Comparison of ENCODE assay signal across 14 cellular contexts in genomic region chrX:47484885-47485284, GRCh38. TPM values are rescaled to one million over a fixed set of nuclear protein-coding genes. Genes with fewer than 3 reads are reported as not detected.
DNase-seq lines count a peak whose midpoint lies in the region; ATAC-seq and TF ChIP-seq lines count a peak whose summit lies in the region.
"Had no signal": no experiment of that assay in that cellular context is flagged by ENCODE, and none has a peak within 500 bp of the region (broad histone marks: within the 10 kb centered on the region; RNA-seq: fewer than 3 reads in every experiment).

No MANE protein-coding gene starts in this region.

- WGBS in psoas muscle, 3 donors = 49 to 65% (median 60%) methylated on average over 2 of the region's 2 CpGs

- peak overlapping the region; percentile 80 for H3K4me3 ChIP-seq in psoas muscle

- H3K27ac Mint-ChIP-seq in T-helper 2 cell treated with Interferon-gamma antibody and Interleukin-4, amounts not matched to agents 5 μg/mL and 100 μg/mL, for 36 hours = peak overlapping the region; percentile 20

- H3K27me3 ChIP-seq in psoas muscle (ENCODE audit: insufficient read depth in 3 of 3, low read length in 2 of 3) = no peaks in the 10 kb centered on the region

- peak overlapping the region; percentile 97 for H3K27ac ChIP-seq in psoas muscle

- intact Hi-C loops in psoas muscle (cut with DNase I) = no loop called here

- ATAC-seq in psoas muscle = no peak
- no peak for ATAC-seq in HG02759 (IDR thresholded peaks at IDR 0.05; ENCODE audit: unreplicated experiment)
- ATAC-seq in HG03175 (IDR thresholded peaks at IDR 0.05; ENCODE audit: unreplicated experiment) = no peak
- ATAC-seq: natural killer cell treated with Interleukin-12 subunit alpha and Interleukin-12 subunit beta and Interleukin-15 and Interleukin-18, amount 100 ng/mL, for 72 hours; T-cell had no signal

- peaks cover 29% of the 10 kb centered on the region for H3K4me1 Mint-ChIP-seq in T-helper 2 cell treated with Interferon-gamma antibody and Interleukin-4, amounts not matched to agents 5 μg/mL and 100 μg/mL, for 36 hours (ENCODE audit: low read depth)

- TF ChIP-seq CTCF in psoas muscle (IDR thresholded peaks at IDR 0.05) = no peak

- no peak for DNase-seq in T-helper 2 cell treated with Interferon-gamma antibody and Interleukin-4, amounts not matched to agents 5 μg/mL and 100 μg/mL, for 36 hours (ENCODE audit: low spot score)
- no peak for DNase-seq in T-helper 2 cell
- peak; percentile 55 for DNase-seq in MV-4-11 (lab: John Stamatoyannopoulos, UW)
- peak; percentile 3 for DNase-seq in cerebellar cortex (ENCODE audit: low spot score)
- no peak for DNase-seq in psoas muscle
- DNase-seq in NCI-H1105 treated with DMSO at 0.1 percent for 48 hours (lab: John Stamatoyannopoulos, UW) = no peak
- DNase-seq: activated CD8-positive, alpha-beta memory T cell treated with anti-CD3 and anti-CD28 coated beads for 24 hours; dermis blood vessel endothelial cell; NCI-H2029; stimulated activated CD4-positive, alpha-beta T cell treated with anti-CD3 and anti-CD28 coated beads, Interleukin-15, amount 100 ng/mL, for 24 hours; T-cell had no signal

- H3K9me3 Mint-ChIP-seq in T-helper 2 cell treated with Interferon-gamma antibody and Interleukin-4, amounts not matched to agents 5 μg/mL and 100 μg/mL, for 36 hours = no peaks in the 10 kb centered on the region
- H3K9me3 Mint-ChIP-seq: natural killer cell treated with Interleukin-12 subunit alpha and Interleukin-12 subunit beta and Interleukin-15 and Interleukin-18, amount 100 ng/mL, for 72 hours; T-cell had no signal

- no peak overlapping the region for H3K4me3 Mint-ChIP-seq in T-helper 2 cell treated with Interferon-gamma antibody and Interleukin-4, amounts not matched to agents 5 μg/mL and 100 μg/mL, for 36 hours

- no peaks in the 10 kb centered on the region for H3K9me3 ChIP-seq in psoas muscle

- H3K36me3 ChIP-seq in psoas muscle (ENCODE audit: insufficient read depth in 1 of 2, low read depth in 1 of 2) = no peaks in the 10 kb centered on the region

- H3K36me3 Mint-ChIP-seq in T-helper 2 cell treated with Interferon-gamma antibody and Interleukin-4, amounts not matched to agents 5 μg/mL and 100 μg/mL, for 36 hours (ENCODE audit: low read depth) = peaks cover 5% of the 10 kb centered on the region
- H3K36me3 Mint-ChIP-seq: natural killer cell treated with Interleukin-12 subunit alpha and Interleukin-12 subunit beta and Interleukin-15 and Interleukin-18, amount 100 ng/mL, for 72 hours; T-cell had no signal

- H3K4me1 ChIP-seq in psoas muscle = no peaks in the 10 kb centered on the region

- no peaks in the 10 kb centered on the region for H3K27me3 Mint-ChIP-seq in T-helper 2 cell treated with Interferon-gamma antibody and Interleukin-4, amounts not matched to agents 5 μg/mL and 100 μg/mL, for 36 hours (ENCODE audit: low read depth)
- H3K27me3 Mint-ChIP-seq: natural killer cell treated with Interleukin-12 subunit alpha and Interleukin-12 subunit beta and Interleukin-15 and Interleukin-18, amount 100 ng/mL, for 72 hours had no signal

RNA-seq across cellular contexts. Expression of gene ZNF41, which starts 1.9 kb away (rescaled TPM):
- 10 to 100 TPM in 3 of 4 donors, 1 to 10 TPM in 1; 9.5 to 17.7 (median 13.4) TPM for total RNA-seq in psoas muscle
- 10 to 100 TPM in 1 of 3 donors, 1 to 10 TPM in 2; 5.3 to 10.9 (median 8.5) TPM for polyA plus RNA-seq in psoas muscle

Comparison
In these comparisons a context has a peak if more than half of its experiments do, and no peak if none do; other contexts are left out.
1. DNase-seq: peak in MV-4-11 (single experiment) and cerebellar cortex (single experiment); none in T-helper 2 cell treated with Interferon-gamma antibody and Interleukin-4, amounts not matched to agents 5 μg/mL and 100 μg/mL, for 36 hours (single experiment), T-helper 2 cell (0 of 5), psoas muscle (0 of 2) and NCI-H1105 treated with DMSO at 0.1 percent for 48 hours (single experiment).